8 cellular contexts compared by ENCODE assay signal in genomic region chr16:50879873-50880695, GRCh38.
DNase-seq lines count a peak whose midpoint lies in the region; ATAC-seq and TF ChIP-seq lines count a peak whose summit lies in the region.
"Had no signal": no experiment of that assay in that cellular context is flagged by ENCODE, and none has a peak within 500 bp of the region (broad histone marks: within the 10 kb centered on the region; RNA-seq: fewer than 3 reads in every experiment).

No MANE protein-coding gene starts in this region.

- no peak overlapping the region for H3K27ac ChIP-seq in HUES64 (ENCODE audit: low read depth, low read length)
- H3K27ac ChIP-seq in foreskin keratinocyte, result no peak overlapping the region
- no peak overlapping the region for H3K27ac ChIP-seq in trophoblast cell (ENCODE audit: low read depth, low read length)
- no peak overlapping the region for H3K27ac ChIP-seq in aorta (ENCODE audit: low read depth in 1 of 2, low read length in 2 of 2)

- peak overlapping the region; percentile 33 for H3K4me2 ChIP-seq in trophoblast cell (ENCODE audit: low read length)

- no peak overlapping the region for H2BK5ac ChIP-seq in trophoblast cell (ENCODE audit: low read depth, low read length, poor library complexity)

- no peak overlapping the region for H2AK5ac ChIP-seq in trophoblast cell (ENCODE audit: low read length)

- 17% methylated on average over 24 of the region's 24 CpGs for WGBS in HUES64
- no CpG with 5 or more reads among the region's 24 CpGs for WGBS in trophoblast cell (ENCODE audit: extremely low coverage, insufficient coverage, insufficient read length)
- 19 to 20% methylated on average over 24 of the region's 24 CpGs for WGBS in aorta, 2 donors

- peak; percentile 90 for ATAC-seq in foreskin keratinocyte
- no peak for ATAC-seq in HG03095 (IDR thresholded peaks at IDR 0.05; ENCODE audit: unreplicated experiment)
- ATAC-seq in GM18858 (IDR thresholded peaks at IDR 0.05; ENCODE audit: unreplicated experiment), result no peak
- no peak for ATAC-seq in aorta (ENCODE audit: low FRiP score)

- TF ChIP-seq CTCF in foreskin keratinocyte (conservative IDR thresholded peaks at IDR 0.05), result no peak

- H3K9me3 ChIP-seq in HUES64 (ENCODE audit: insufficient read depth, low read depth, low read length), result no peaks in the 10 kb centered on the region
- no peaks in the 10 kb centered on the region for H3K9me3 ChIP-seq in trophoblast cell (ENCODE audit: insufficient read depth, low read depth, low read length)
- H3K9me3 ChIP-seq in aorta (ENCODE audit: control insufficient read depth, low read length), result peaks cover 5% of the 10 kb centered on the region

- intact Hi-C loops in aorta (cut with DNase I), result no loop called here

- H2BK120ac ChIP-seq in trophoblast cell (ENCODE audit: insufficient read depth, low read length, poor library complexity), result no peak overlapping the region

- H3K4me3 ChIP-seq in HUES64 (ENCODE audit: low read length), result peak overlapping the region; percentile 48
- peak overlapping the region; percentile 61 for H3K4me3 ChIP-seq in trophoblast cell (ENCODE audit: low read depth, low read length)
- no peak overlapping the region for H3K4me3 ChIP-seq in aorta (ENCODE audit: low read length in 2 of 2)

- H4K8ac ChIP-seq in trophoblast cell (ENCODE audit: low read depth, low read length), result no peak overlapping the region

- no peak overlapping the region for H4K91ac ChIP-seq in trophoblast cell (ENCODE audit: low read depth, low read length)

- H2AFZ ChIP-seq in trophoblast cell (ENCODE audit: insufficient read depth, low read length, poor library complexity), result no peak overlapping the region

- no peak overlapping the region for H3K4ac ChIP-seq in trophoblast cell (ENCODE audit: low read depth, low read length)

- no peak overlapping the region for H4K12ac ChIP-seq in trophoblast cell (ENCODE audit: low read depth, low read length)

- no peaks in the 10 kb centered on the region for H3K79me2 ChIP-seq in trophoblast cell (ENCODE audit: control insufficient read depth, insufficient read depth, low read length, poor library complexity)

- DNase-seq in NCI-H510A treated with DMSO at 0.1 percent for 48 hours (lab: John Stamatoyannopoulos, UW) (peak; percentile 77), foreskin keratinocyte (peak; percentile 22 to 23), trophoblast cell (peak; percentile 13 to 19), aorta (no peak)
- DNase-seq: DND-41 had no signal

- H3K18ac ChIP-seq in trophoblast cell (ENCODE audit: low read length), result no peak overlapping the region

- no peak overlapping the region for H2BK12ac ChIP-seq in trophoblast cell (ENCODE audit: low read length)

- H3K9ac ChIP-seq in HUES64 (ENCODE audit: low read depth, low read length) (no peak overlapping the region), trophoblast cell (ENCODE audit: low read length) (no peak overlapping the region)

- H3K36me3 ChIP-seq in HUES64 (ENCODE audit: insufficient read depth, low read length) (no peaks in the 10 kb centered on the region), trophoblast cell (ENCODE audit: control insufficient read depth in 1 of 2, insufficient read depth in 2 of 2, low read length in 2 of 2) (no peaks in the 10 kb centered on the region), aorta (ENCODE audit: control insufficient read depth in 1 of 2, insufficient read depth in 2 of 2, low read length in 1 of 2) (no peaks in the 10 kb centered on the region)

- H3K23ac ChIP-seq in trophoblast cell (ENCODE audit: low read length), result no peak overlapping the region

- H3K4me1 ChIP-seq in HUES64 (ENCODE audit: insufficient read depth, low read length), result no peaks in the 10 kb centered on the region
- H3K4me1 ChIP-seq in foreskin keratinocyte, result no peaks in the 10 kb centered on the region
- peaks cover 0 to 3% of the 10 kb centered on the region in 2 experiments for H3K4me1 ChIP-seq in trophoblast cell (ENCODE audit: control insufficient read depth in 1 of 2, insufficient read depth in 2 of 2, low read length in 2 of 2)
- H3K4me1 ChIP-seq in aorta (ENCODE audit: control insufficient read depth in 1 of 2, insufficient read depth in 2 of 2, low read length in 2 of 2), result no peaks in the 10 kb centered on the region

- no peaks in the 10 kb centered on the region for H3K79me1 ChIP-seq in trophoblast cell (ENCODE audit: low read length)

- no peak overlapping the region for H3K14ac ChIP-seq in trophoblast cell (ENCODE audit: low read length)

- H3K27me3 ChIP-seq in HUES64 (ENCODE audit: insufficient read depth, low read length), result no peaks in the 10 kb centered on the region
- H3K27me3 ChIP-seq in foreskin keratinocyte, result no peaks in the 10 kb centered on the region
- H3K27me3 ChIP-seq in trophoblast cell (ENCODE audit: insufficient read depth, low read length), result no peaks in the 10 kb centered on the region
- no peaks in the 10 kb centered on the region for H3K27me3 ChIP-seq in aorta (ENCODE audit: control insufficient read depth in 1 of 2, insufficient read depth in 2 of 2, low read length in 1 of 2)

Comparison
In these comparisons a context has a peak if more than half of its experiments do, and no peak if none do; other contexts are left out.
1. H3K4me3 ChIP-seq: peak in HUES64 (single experiment) and trophoblast cell (single experiment); none in aorta (0 of 2).
2. DNase-seq: peak in NCI-H510A treated with DMSO at 0.1 percent for 48 hours (single experiment), foreskin keratinocyte (2 of 2) and trophoblast cell (2 of 2); none in aorta (0 of 2).